In the genomic region with DNA sequence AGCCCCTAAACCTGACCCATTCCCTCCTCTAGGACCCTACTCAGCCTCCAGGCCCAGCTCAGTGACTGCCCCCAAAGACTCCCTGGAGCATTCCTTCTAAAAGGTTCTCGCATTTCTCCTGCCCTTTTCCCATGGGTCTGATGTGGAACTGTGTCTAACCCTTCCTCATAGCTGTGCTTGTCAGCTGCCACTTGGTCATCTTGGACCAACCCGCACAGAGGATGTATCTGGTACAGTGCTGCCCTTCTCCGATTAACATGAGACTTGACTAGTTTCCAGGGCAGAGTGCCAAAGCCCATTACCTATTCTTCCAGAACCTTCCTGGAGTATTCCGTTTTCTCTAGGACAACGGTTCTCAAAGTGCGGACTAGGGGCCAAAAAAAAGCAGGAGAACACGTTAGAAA, we compare ENCODE assay signal across 8 cellular contexts. TPM values are rescaled to one million over a fixed set of nuclear protein-coding genes. Genes with fewer than 3 reads are reported as not detected.
DNase-seq lines count a peak whose midpoint lies in the region; ATAC-seq, FAIRE-seq and TF ChIP-seq lines count a peak whose summit lies in the region.

No MANE protein-coding gene starts in this region.

- peak overlapping the region; percentile 100 for H2AFZ ChIP-seq in SU-DHL-6 (ENCODE audit: low read depth, low read length, severe bottlenecking)

- no peaks in the 10 kb centered on the region for H3K9me3 Mint-ChIP-seq in activated T-cell treated with anti-CD3 and anti-CD28 coated beads, Interleukin-2, amount 50 U/mL, for 4 hours

- no peaks in the 10 kb centered on the region for H3K9me2 ChIP-seq in SU-DHL-6 (replicated peaks; ENCODE audit: insufficient read depth, low read length)

- no peaks in the 10 kb centered on the region for H3K36me3 ChIP-seq in SU-DHL-6 (ENCODE audit: low read length)
- no peaks in the 10 kb centered on the region for H3K36me3 ChIP-seq in pancreas

- no peak for ATAC-seq in activated T-cell treated with anti-CD3 and anti-CD28 coated beads, Interleukin-2, amount 50 U/mL, for 4 hours
- ATAC-seq in pancreas (peak; percentile 42 to 60 (median 54)), GM18870 (IDR thresholded peaks at IDR 0.05; ENCODE audit: unreplicated experiment) (no peak)

- H3K4me2 ChIP-seq in SU-DHL-6 (ENCODE audit: low read depth, low read length, poor library complexity, severe bottlenecking) = peak overlapping the region; percentile 79

- H3K27ac ChIP-seq in SU-DHL-6 (ENCODE audit: low read depth, low read length) (peak overlapping the region; percentile 2; the same call in 1 of the 2 replicates), pancreas (peak overlapping the region; percentile 87 to 99 (median 96))

- peak overlapping the region; percentile 89 for H3K4me3 Mint-ChIP-seq in activated T-cell treated with anti-CD3 and anti-CD28 coated beads, Interleukin-2, amount 50 U/mL, for 4 hours

- peak overlapping the region; percentile 82 for H3K9ac ChIP-seq in SU-DHL-6 (ENCODE audit: low read length)

- H3K27me3 Mint-ChIP-seq in activated T-cell treated with anti-CD3 and anti-CD28 coated beads, Interleukin-2, amount 50 U/mL, for 4 hours (ENCODE audit: low read depth) = no peaks in the 10 kb centered on the region

- FAIRE-seq in pancreas (lab: Jason Lieb, UNC) = no peak

- TF ChIP-seq CTCF in SU-DHL-6 (IDR thresholded peaks at IDR 0.05; ENCODE audit: insufficient read depth, low read length, poor library complexity, severe bottlenecking) (no peak), pancreas (IDR thresholded peaks at IDR 0.05) (no peak)

- peaks cover 34% of the 10 kb centered on the region for H3K4me1 Mint-ChIP-seq in activated T-cell treated with anti-CD3 and anti-CD28 coated beads, Interleukin-2, amount 50 U/mL, for 4 hours (ENCODE audit: low read depth)

- H4K20me1 ChIP-seq in SU-DHL-6 (ENCODE audit: low read depth, low read length) = no peaks in the 10 kb centered on the region

- 0 out of 2 replicates have a peak, but pooled peaks cover 3% of the 10 kb centered on the region for H3F3A ChIP-seq in SU-DHL-6 (ENCODE audit: insufficient read depth)

- intact Hi-C loops in pancreas (cut with DNase I) = loop anchor here in 1 of 3 donors (10.0 kb wide), 1 partner anchor 53 kb away; the partner anchor contains the start of gene GFPT1

- H3K4me3 ChIP-seq in SU-DHL-6 (ENCODE audit: insufficient read depth, low read length, poor library complexity, severe bottlenecking) = peak overlapping the region; percentile 71
- H3K4me3 ChIP-seq in pancreas = peak overlapping the region; percentile 78 to 86 (median 82)

- no peak for DNase-seq in activated T-cell treated with anti-CD3 and anti-CD28 coated beads, Interleukin-2, amount 50 U/mL, for 4 hours
- DNase-seq in activated T-cell treated with anti-CD3 and anti-CD28 coated beads, Interleukin-2, amount 50 U/mL, for 48 hours = no peak
- DNase-seq in fibroblast of the conjunctiva (ENCODE audit: low read depth) (peak; percentile 14), pancreas (peak in 3 of 6 donors; percentile 36 to 60 (median 51)), Ammon's horn (ENCODE audit: low spot score) (no peak)
- no peak for DNase-seq in stimulated activated CD4-positive, alpha-beta T cell treated with anti-CD3 and anti-CD28 coated beads, Interleukin-2, amount 100 ng/mL, for 24 hours

- H3K9me3 ChIP-seq in SU-DHL-6 (ENCODE audit: insufficient read depth, low read length) = no peaks in the 10 kb centered on the region
- no peaks in the 10 kb centered on the region for H3K9me3 ChIP-seq in pancreas

- H3K36me3 Mint-ChIP-seq in activated T-cell treated with anti-CD3 and anti-CD28 coated beads, Interleukin-2, amount 50 U/mL, for 4 hours (ENCODE audit: insufficient read depth) = peaks cover 6% of the 10 kb centered on the region

- H3K79me2 ChIP-seq in SU-DHL-6 (ENCODE audit: insufficient read depth, low read length) = 0 out of 2 replicates have a peak, but pooled peaks cover 7% of the 10 kb centered on the region

- no peaks in the 10 kb centered on the region for H3K27me3 ChIP-seq in SU-DHL-6 (ENCODE audit: low read length)
- no peaks in the 10 kb centered on the region for H3K27me3 ChIP-seq in pancreas

- 33 to 35% methylated on average over 7 of the region's 7 CpGs for WGBS in pancreas, 2 donors

- H3K4me1 ChIP-seq in pancreas = peaks cover 0 to 11% (median 3%) of the 10 kb centered on the region in 3 donors

RNA-seq across cellular contexts. Expression of gene NFU1, which starts 0.5 kb away (rescaled TPM):
- 10 to 100 TPM; 23.8 to 26.4 (median 25.4) TPM for total RNA-seq in activated T-cell treated with anti-CD3 and anti-CD28 coated beads, Interleukin-2, amount 50 U/mL, for 4 hours
- total RNA-seq in pancreas = 10 to 100 TPM; 16.0 to 20.4 (median 18.4) TPM
- 10 to 100 TPM; 32.4 to 40.6 TPM for polyA plus RNA-seq in pancreas

RNA-seq across cellular contexts. Expression of gene GFPT1, which starts 50.7 kb away (rescaled TPM):
- 10 to 100 TPM; 40.7 to 44.5 (median 41.3) TPM for total RNA-seq in activated T-cell treated with anti-CD3 and anti-CD28 coated beads, Interleukin-2, amount 50 U/mL, for 4 hours
- 10 to 100 TPM; 35.2 to 78.0 (median 47.7) TPM for total RNA-seq in pancreas
- 10 to 100 TPM in 1 of 2 donors, 1 to 10 TPM in 1; 7.8 to 14.6 TPM for polyA plus RNA-seq in pancreas

Comparison
In these comparisons a context has a peak if more than half of its experiments do, and no peak if none do; other contexts are left out.
1. ATAC-seq: peak in pancreas (4 of 4); none in activated T-cell treated with anti-CD3 and anti-CD28 coated beads, Interleukin-2, amount 50 U/mL, for 4 hours (0 of 2) and GM18870 (single experiment).